In genomic region chr1:10724052-10724494, GRCh38 we compare ENCODE assay signal across 8 cellular contexts.
A peak's percentile ranks its signal among the peaks of the same experiment; 100 is the strongest.
DNase-seq lines count a peak whose midpoint lies in the region; ATAC-seq and TF ChIP-seq lines count a peak whose summit lies in the region.

No MANE protein-coding gene starts in this region.

- DNase-seq in NCI-H748 (lab: John Stamatoyannopoulos, UW; ENCODE audit: unreplicated experiment) (peak; percentile 46), spleen (no peak), superior temporal gyrus (ENCODE audit: extremely low spot score) (no peak)

- TF ChIP-seq POLR2A in gastroesophageal sphincter (IDR thresholded peaks at IDR 0.05): no peak
- TF ChIP-seq POLR2A in spleen (IDR thresholded peaks at IDR 0.05): no peak

- no peak overlapping the region for H3K27ac ChIP-seq in HEK293 (ENCODE audit: extremely low read depth, low read depth, low read length)
- H3K27ac ChIP-seq in gastroesophageal sphincter: peak overlapping the region; percentile 44 to 84 (median 78)
- peak overlapping the region in 14 of 21 experiments; percentile 6 to 83 (median 62) for H3K27ac ChIP-seq in skin epidermis
- no peak overlapping the region for H3K27ac ChIP-seq in spleen

- intact Hi-C loops in spleen (cut with DNase I; ENCODE audit: low total_unique reads): no loop called here

- peaks cover 8% of the 10 kb centered on the region for H3K4me1 ChIP-seq in HEK293 (ENCODE audit: control insufficient read depth, insufficient read depth, low read length)
- H3K4me1 ChIP-seq in gastroesophageal sphincter: peaks cover 0 to 56% (median 22%) of the 10 kb centered on the region in 3 donors
- H3K4me1 ChIP-seq in spleen: peaks cover 0 to 4% (median 0%) of the 10 kb centered on the region in 6 donors

- TF ChIP-seq EP300 in gastroesophageal sphincter (IDR thresholded peaks at IDR 0.05): no peak

- CTCF ChIA-PET in HEK293 (lab: Yijun Ruan, JAX): no interaction called here

- H3K27me3 ChIP-seq in gastroesophageal sphincter: no peaks in the 10 kb centered on the region
- peaks cover 0 to 20% (median 0%) of the 10 kb centered on the region in 7 donors for H3K27me3 ChIP-seq in spleen (replicated peaks in 1 of 7)

- POLR2A ChIA-PET in HEK293 (lab: Yijun Ruan, JAX): no interaction called here

- H3K4me3 ChIP-seq in HEK293 (ENCODE audit: low read depth, low read length): no peak overlapping the region
- no peak overlapping the region for H3K4me3 ChIP-seq in gastroesophageal sphincter
- H3K4me3 ChIP-seq in skin epidermis: no peak overlapping the region
- H3K4me3 ChIP-seq in spleen: no peak overlapping the region

- peak; percentile 55 for ATAC-seq in gastroesophageal sphincter
- ATAC-seq in HG02884 (IDR thresholded peaks at IDR 0.05; ENCODE audit: unreplicated experiment): no peak
- no peak for ATAC-seq in GM18517 (IDR thresholded peaks at IDR 0.05; ENCODE audit: unreplicated experiment)

- TF ChIP-seq CTCF in HEK293 (tag by site-specific recombination; IDR thresholded peaks at IDR 0.05): no peak
- TF ChIP-seq CTCF in gastroesophageal sphincter (IDR thresholded peaks at IDR 0.05): no peak
- no peak for TF ChIP-seq CTCF in spleen (IDR thresholded peaks at IDR 0.05 in 8 of 11, conservative IDR thresholded peaks at IDR 0.05 in 3 of 11)

- H3K36me3 ChIP-seq in HEK293 (ENCODE audit: control insufficient read depth in 2 of 2, insufficient read depth in 1 of 2, low read length in 2 of 2): no peaks in the 10 kb centered on the region
- H3K36me3 ChIP-seq in gastroesophageal sphincter: no peaks in the 10 kb centered on the region
- no peaks in the 10 kb centered on the region for H3K36me3 ChIP-seq in spleen

- H3K9me3 ChIP-seq in HEK293 (ENCODE audit: control insufficient read depth, insufficient read depth, low read depth, low read length): no peaks in the 10 kb centered on the region
- no peaks in the 10 kb centered on the region for H3K9me3 ChIP-seq in gastroesophageal sphincter
- no peaks in the 10 kb centered on the region for H3K9me3 ChIP-seq in spleen

- 24 to 27% methylated on average over 7 to 11 of the region's 12 CpGs for WGBS in gastroesophageal sphincter (ENCODE audit: low coverage in 1 of 2), 2 donors
- WGBS in spleen, 5 donors: 62 to 74% (median 67%) methylated on average over 12 of the region's 12 CpGs

TF ChIP-seq in HEK293, 187 proteins besides CTCF, POLR2A, EP300 and RAD21:
- peak; percentile 89 for TF ChIP-seq PRDM10 (tag by site-specific recombination; IDR thresholded peaks at IDR 0.05)
- TF ChIP-seq ZNF423 (tag by site-specific recombination; IDR thresholded peaks at IDR 0.05): no peak
- TF ChIP-seq PATZ1 (tag by site-specific recombination; IDR thresholded peaks at IDR 0.05): peak; percentile 44
- no peak for TF ChIP-seq ZNF362 (tag by site-specific recombination; IDR thresholded peaks at IDR 0.05)

Comparison
In these comparisons a context has a peak if more than half of its experiments do, and no peak if none do; other contexts are left out.
1. H3K27ac ChIP-seq: peak in gastroesophageal sphincter (4 of 4) and skin epidermis (14 of 21); none in HEK293 (single experiment) and spleen (0 of 8).